ENCODE assay signal across 2 cellular contexts in genomic region chr3:9316881-9317341, GRCh38.
TF ChIP-seq lines count a peak whose summit lies in the region.

No MANE protein-coding gene starts in this region.

TF ChIP-seq in IMR-90, 13 proteins besides CTCF, POLR2A, EP300 and RAD21:
- TF ChIP-seq USF2 (IDR thresholded peaks at IDR 0.05; ENCODE audit: low read depth, low read length) (no peak), RCOR1 (IDR thresholded peaks at IDR 0.05; ENCODE audit: insufficient replicate concordance, low read length) (no peak), FOS (IDR thresholded peaks at IDR 0.05; ENCODE audit: low read depth, low read length) (no peak), CEBPB (IDR thresholded peaks at IDR 0.05; ENCODE audit: low read depth, low read length) (no peak), MXI1 (IDR thresholded peaks at IDR 0.05; ENCODE audit: borderline replicate concordance, low read depth, low read length) (no peak), MAZ (IDR thresholded peaks at IDR 0.05; ENCODE audit: borderline replicate concordance, low read depth, low read length) (no peak), SMC3 (IDR thresholded peaks at IDR 0.05; ENCODE audit: low read depth, low read length) (no peak), CHD1 (IDR thresholded peaks at IDR 0.05; ENCODE audit: low read depth, low read length) (no peak), RFX5 (IDR thresholded peaks at IDR 0.05; ENCODE audit: low read depth, low read length) (no peak), NFE2L2 (IDR thresholded peaks at IDR 0.05; ENCODE audit: low read depth, low read length) (no peak), MAFK (IDR thresholded peaks at IDR 0.05; ENCODE audit: low read depth, low read length) (no peak), BHLHE40 (IDR thresholded peaks at IDR 0.05; ENCODE audit: low read depth, low read length) (no peak), ELK1 (IDR thresholded peaks at IDR 0.05; ENCODE audit: borderline replicate concordance, low read depth, low read length) (no peak)

TF ChIP-seq in HEK293T, 16 proteins besides CTCF, POLR2A, EP300 and RAD21:
- TF ChIP-seq NFRKB (IDR thresholded peaks at IDR 0.05) (no peak), FOXK2 (IDR thresholded peaks at IDR 0.05) (no peak), FOXA1 (IDR thresholded peaks at IDR 0.05) (no peak), SP1 (IDR thresholded peaks at IDR 0.05) (no peak), CTBP1 (IDR thresholded peaks at IDR 0.05; ENCODE audit: borderline replicate concordance) (no peak), PKNOX1 (IDR thresholded peaks at IDR 0.05) (no peak), ARNT (IDR thresholded peaks at IDR 0.05) (no peak), HDGF (IDR thresholded peaks at IDR 0.05; ENCODE audit: borderline replicate concordance) (no peak), TARDBP (IDR thresholded peaks at IDR 0.05) (no peak), FOXM1 (IDR thresholded peaks at IDR 0.05; ENCODE audit: borderline replicate concordance) (no peak), SUZ12 (IDR thresholded peaks at IDR 0.05) (no peak)
